Comparison of ENCODE assay signal across 23 cellular contexts in genomic region chr3:188327433-188327832, GRCh38.
"Had no signal": no experiment of that assay in that cellular context is flagged by ENCODE, and none has a peak within 500 bp of the region (broad histone marks: within the 10 kb centered on the region; RNA-seq: fewer than 3 reads in every experiment).

No MANE protein-coding gene starts in this region.

- DNase-seq: activated CD4-positive, alpha-beta memory T cell treated with anti-CD3 and anti-CD28 coated beads, Interleukin-2, amount 10 ng/mL, durations not matched to agents 7 days and 5 days; activated CD4-positive, alpha-beta T cell treated with anti-CD3 and anti-CD28 coated beads, Interleukin-2, amount 10 ng/mL, durations not matched to agents 24 days and 14 days; activated effector memory CD4-positive, alpha-beta T cell treated with anti-CD3 and anti-CD28 coated beads, Interleukin-2, amount 50 U/mL, for 16 hours; aorta; brain microvascular endothelial cell; central memory CD4-positive, alpha-beta T cell; dorsolateral prefrontal cortex; esophagus squamous epithelium; immature natural killer cell; kidney glomerular epithelial cell; left lung; mammary epithelial cell; midbrain; ovary; spleen; stimulated activated CD4-positive, alpha-beta T cell treated with anti-CD3 and anti-CD28 coated beads, Interleukin-4, amount 100 ng/mL, for 24 hours; stimulated activated naive CD8-positive, alpha-beta T cell treated with anti-CD3 and anti-CD28 coated beads, Interleukin-15, Interleukin-2, amounts not matched to agents 100 U/mL and 50 U/mL, for 24 hours; substantia nigra; T-helper 17 cell; thyroid gland had no signal

- H3K27me3 ChIP-seq: brain microvascular endothelial cell, dorsolateral prefrontal cortex, esophagus squamous epithelium, left lung, ovary, spleen, thyroid gland had no signal

- ATAC-seq: activated CD4-positive, CD25-positive, alpha-beta regulatory T cell treated with anti-CD3 and anti-CD28 coated beads, Interleukin-2, amount 50 U/mL, for 24 hours; left lung; natural killer cell treated with Interleukin-12 subunit alpha and Interleukin-12 subunit beta and Interleukin-15 and Interleukin-18, amount 100 ng/mL, for 72 hours; stimulated activated naive CD8-positive, alpha-beta T cell treated with anti-CD3 and anti-CD28 coated beads, Interleukin-15, Interleukin-2, amounts not matched to agents 100 U/mL and 50 U/mL, for 24 hours; T-helper 17 cell had no signal

- H3K36me3 ChIP-seq: brain microvascular endothelial cell, left lung, ovary, spleen, thyroid gland had no signal

- H3K27ac ChIP-seq: brain microvascular endothelial cell, left lung, ovary, spleen, thyroid gland, VCaP had no signal

- H3K9me3 ChIP-seq: esophagus squamous epithelium, left lung, ovary, spleen, thyroid gland had no signal

- H3K4me1 ChIP-seq: thyroid gland had no signal

- H3K4me3 ChIP-seq: esophagus squamous epithelium, left lung, ovary, spleen, thyroid gland had no signal
